Comparison of ENCODE assay signal across 2 cellular contexts in genomic region chrX:107227780-107228485, GRCh38.
TF ChIP-seq lines count a peak whose summit lies in the region.

No MANE protein-coding gene starts in this region.

TF ChIP-seq in K562, 482 proteins besides CTCF, POLR2A, EP300 and RAD21 (continued from another document):
- TF ChIP-seq ATF2 (CRISPR knock-in tag; IDR thresholded peaks at IDR 0.05) (no peak), SPI1 (IDR thresholded peaks at IDR 0.05; ENCODE audit: borderline replicate concordance, low read depth, low read length) (peak; percentile 68; the same call in 1 of the 2 replicates)
TF ChIP-seq in K562: peak in this region for 4.

TF ChIP-seq in SK-N-SH treated with all-trans-retinoic acid at 6 μM for 48 hours, 23 proteins besides CTCF, POLR2A, EP300 and RAD21 (continued from another document):
- TF ChIP-seq, protein P1, sequence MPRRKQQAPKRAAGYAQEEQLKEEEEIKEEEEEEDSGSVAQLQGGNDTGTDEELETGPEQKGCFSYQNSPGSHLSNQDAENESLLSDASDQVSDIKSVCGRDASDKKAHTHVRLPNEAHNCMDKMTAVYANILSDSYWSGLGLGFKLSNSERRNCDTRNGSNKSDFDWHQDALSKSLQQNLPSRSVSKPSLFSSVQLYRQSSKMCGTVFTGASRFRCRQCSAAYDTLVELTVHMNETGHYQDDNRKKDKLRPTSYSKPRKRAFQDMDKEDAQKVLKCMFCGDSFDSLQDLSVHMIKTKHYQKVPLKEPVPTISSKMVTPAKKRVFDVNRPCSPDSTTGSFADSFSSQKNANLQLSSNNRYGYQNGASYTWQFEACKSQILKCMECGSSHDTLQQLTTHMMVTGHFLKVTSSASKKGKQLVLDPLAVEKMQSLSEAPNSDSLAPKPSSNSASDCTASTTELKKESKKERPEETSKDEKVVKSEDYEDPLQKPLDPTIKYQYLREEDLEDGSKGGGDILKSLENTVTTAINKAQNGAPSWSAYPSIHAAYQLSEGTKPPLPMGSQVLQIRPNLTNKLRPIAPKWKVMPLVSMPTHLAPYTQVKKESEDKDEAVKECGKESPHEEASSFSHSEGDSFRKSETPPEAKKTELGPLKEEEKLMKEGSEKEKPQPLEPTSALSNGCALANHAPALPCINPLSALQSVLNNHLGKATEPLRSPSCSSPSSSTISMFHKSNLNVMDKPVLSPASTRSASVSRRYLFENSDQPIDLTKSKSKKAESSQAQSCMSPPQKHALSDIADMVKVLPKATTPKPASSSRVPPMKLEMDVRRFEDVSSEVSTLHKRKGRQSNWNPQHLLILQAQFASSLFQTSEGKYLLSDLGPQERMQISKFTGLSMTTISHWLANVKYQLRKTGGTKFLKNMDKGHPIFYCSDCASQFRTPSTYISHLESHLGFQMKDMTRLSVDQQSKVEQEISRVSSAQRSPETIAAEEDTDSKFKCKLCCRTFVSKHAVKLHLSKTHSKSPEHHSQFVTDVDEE (CRISPR knock-in tag; IDR thresholded peaks at IDR 0.05) = no peak
- TF ChIP-seq, protein P2, sequence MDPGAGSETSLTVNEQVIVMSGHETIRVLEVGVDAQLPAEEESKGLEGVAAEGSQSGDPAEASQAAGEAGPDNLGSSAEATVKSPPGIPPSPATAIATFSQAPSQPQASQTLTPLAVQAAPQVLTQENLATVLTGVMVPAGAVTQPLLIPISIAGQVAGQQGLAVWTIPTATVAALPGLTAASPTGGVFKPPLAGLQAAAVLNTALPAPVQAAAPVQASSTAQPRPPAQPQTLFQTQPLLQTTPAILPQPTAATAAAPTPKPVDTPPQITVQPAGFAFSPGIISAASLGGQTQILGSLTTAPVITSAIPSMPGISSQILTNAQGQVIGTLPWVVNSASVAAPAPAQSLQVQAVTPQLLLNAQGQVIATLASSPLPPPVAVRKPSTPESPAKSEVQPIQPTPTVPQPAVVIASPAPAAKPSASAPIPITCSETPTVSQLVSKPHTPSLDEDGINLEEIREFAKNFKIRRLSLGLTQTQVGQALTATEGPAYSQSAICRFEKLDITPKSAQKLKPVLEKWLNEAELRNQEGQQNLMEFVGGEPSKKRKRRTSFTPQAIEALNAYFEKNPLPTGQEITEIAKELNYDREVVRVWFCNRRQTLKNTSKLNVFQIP (CRISPR knock-in tag; IDR thresholded peaks at IDR 0.05; ENCODE audit: borderline replicate concordance, low read depth) = no peak
- no peak for TF ChIP-seq CSDC2 (CRISPR knock-in tag; IDR thresholded peaks at IDR 0.05)
- TF ChIP-seq CREB5 (CRISPR knock-in tag; IDR thresholded peaks at IDR 0.05; ENCODE audit: low read depth) = no peak
- TF ChIP-seq BACH2 (CRISPR knock-in tag; IDR thresholded peaks at IDR 0.05; ENCODE audit: borderline replicate concordance) = no peak
- TF ChIP-seq ZC3H10 (CRISPR knock-in tag; IDR thresholded peaks at IDR 0.05) = no peak
- no peak for TF ChIP-seq GLIS3 (CRISPR knock-in tag; IDR thresholded peaks at IDR 0.05)
- TF ChIP-seq ZNF565 (CRISPR knock-in tag; conservative IDR thresholded peaks at IDR 0.05; ENCODE audit: low read depth) = no peak
- no peak for TF ChIP-seq ARNTL (CRISPR knock-in tag; IDR thresholded peaks at IDR 0.05; ENCODE audit: borderline replicate concordance, low read depth)
- no peak for TF ChIP-seq ZFP30 (CRISPR knock-in tag; IDR thresholded peaks at IDR 0.05)
- no peak for TF ChIP-seq ISL1 (CRISPR knock-in tag; IDR thresholded peaks at IDR 0.05)
- no peak for TF ChIP-seq RARB (CRISPR knock-in tag; IDR thresholded peaks at IDR 0.05)
- no peak for TF ChIP-seq TOX (CRISPR knock-in tag; IDR thresholded peaks at IDR 0.05; ENCODE audit: borderline replicate concordance)
- no peak for TF ChIP-seq OSR1 (CRISPR knock-in tag; IDR thresholded peaks at IDR 0.05)
